In the genomic region with DNA sequence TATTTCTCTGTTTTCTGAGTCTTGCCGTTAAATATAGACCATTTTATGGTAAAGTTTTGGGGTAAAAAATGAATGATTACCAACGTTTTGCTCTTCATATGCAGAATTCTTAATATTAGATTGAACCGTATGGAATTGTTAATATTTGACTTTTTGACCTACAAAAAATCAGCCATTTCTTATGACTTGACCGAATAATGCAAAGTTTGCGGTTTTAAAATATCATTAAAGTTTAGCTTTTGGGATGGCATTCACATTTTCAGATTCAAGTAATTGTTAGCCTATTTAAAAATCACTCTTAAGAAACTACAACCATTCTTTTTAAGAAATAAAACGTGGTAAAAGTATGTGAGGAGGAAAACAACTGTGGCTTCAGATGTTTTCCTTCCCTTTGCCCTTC, we compare ENCODE assay signal across 32 cellular contexts.
"Had no signal": no experiment of that assay in that cellular context is flagged by ENCODE, and none has a peak within 500 bp of the region (broad histone marks: within the 10 kb centered on the region; RNA-seq: fewer than 3 reads in every experiment).

No MANE protein-coding gene starts in this region.

- H3K4me1 ChIP-seq: ascending aorta, breast epithelium, colonic mucosa had no signal

- H3K27ac Mint-ChIP-seq: activated B cell treated with CpG ODN at 0.5 μM for 24 hours; activated CD4-positive, alpha-beta T cell treated with anti-CD3 and anti-CD28 coated beads, Interleukin-2, amount 10 ng/mL, durations not matched to agents 24 days and 14 days; activated CD8-positive, alpha-beta T cell treated with anti-CD3 and anti-CD28 coated beads for 36 hours; activated naive CD4-positive, alpha-beta T cell treated with anti-CD3 and anti-CD28 coated beads, Interleukin-2, amount 50 U/mL, for 72 hours; activated naive CD8-positive, alpha-beta T cell treated with anti-CD3 and anti-CD28 coated beads, Interleukin-2, amount 10 ng/mL, durations not matched to agents 7 days and 5 days; activated T-helper 17 cell treated with anti-CD3 and anti-CD28 coated beads, Interleukin-2, amount 50 U/mL, for 72 hours; brain; T-helper 2 cell treated with Interferon-gamma antibody and Interleukin-4, amounts not matched to agents 5 μg/mL and 100 μg/mL, for 36 hours had no signal

- H3K27me3 Mint-ChIP-seq: activated B cell treated with CpG ODN at 0.5 μM for 24 hours; activated CD4-positive, alpha-beta T cell treated with anti-CD3 and anti-CD28 coated beads, Interleukin-2, amount 10 ng/mL, durations not matched to agents 24 days and 14 days; activated CD8-positive, alpha-beta T cell treated with anti-CD3 and anti-CD28 coated beads for 36 hours; activated naive CD8-positive, alpha-beta T cell treated with anti-CD3 and anti-CD28 coated beads, Interleukin-2, amount 10 ng/mL, durations not matched to agents 7 days and 5 days; activated T-helper 17 cell treated with anti-CD3 and anti-CD28 coated beads, Interleukin-2, amount 50 U/mL, for 72 hours; brain; T-helper 17 cell had no signal

- FAIRE-seq: endometrium, endothelial cell of umbilical vein had no signal

- H3K9me3 Mint-ChIP-seq: activated B cell treated with CpG ODN at 0.5 μM for 24 hours; activated CD4-positive, alpha-beta T cell treated with anti-CD3 and anti-CD28 coated beads, Interleukin-2, amount 10 ng/mL, durations not matched to agents 24 days and 14 days; activated CD8-positive, alpha-beta T cell treated with anti-CD3 and anti-CD28 coated beads for 36 hours; activated naive CD4-positive, alpha-beta T cell treated with anti-CD3 and anti-CD28 coated beads, Interleukin-2, amount 50 U/mL, for 72 hours; activated naive CD8-positive, alpha-beta T cell treated with anti-CD3 and anti-CD28 coated beads, Interleukin-2, amount 10 ng/mL, durations not matched to agents 7 days and 5 days; activated T-cell treated with anti-CD3 and anti-CD28 coated beads, Interleukin-2, amount 50 U/mL, for 4 hours; activated T-helper 17 cell treated with anti-CD3 and anti-CD28 coated beads, Interleukin-2, amount 50 U/mL, for 72 hours; brain; T-helper 2 cell treated with Interferon-gamma antibody and Interleukin-4, amounts not matched to agents 5 μg/mL and 100 μg/mL, for 36 hours had no signal

- H3K36me3 ChIP-seq: ascending aorta, breast epithelium, cardiac muscle cell, colonic mucosa, gastroesophageal sphincter, WERI-Rb-1 had no signal

- H3K9me3 ChIP-seq: ascending aorta, breast epithelium, colonic mucosa, esophagus squamous epithelium, gastroesophageal sphincter, heart right ventricle had no signal

- H2AFZ ChIP-seq: hepatocyte had no signal

- H3K4me2 ChIP-seq: hepatocyte had no signal

- H3K4me3 ChIP-seq: ascending aorta, breast epithelium, cardiac muscle cell, colonic mucosa, esophagus squamous epithelium, gastroesophageal sphincter, heart right ventricle, hepatocyte had no signal

- H3K27me3 ChIP-seq: ascending aorta, breast epithelium, cardiac muscle cell, colonic mucosa, esophagus squamous epithelium, gastroesophageal sphincter, heart right ventricle, hepatocyte had no signal

- H3K4me3 Mint-ChIP-seq: activated B cell treated with CpG ODN at 0.5 μM for 24 hours; activated CD4-positive, alpha-beta T cell treated with anti-CD3 and anti-CD28 coated beads, Interleukin-2, amount 10 ng/mL, durations not matched to agents 24 days and 14 days; activated CD8-positive, alpha-beta T cell treated with anti-CD3 and anti-CD28 coated beads for 36 hours; activated naive CD8-positive, alpha-beta T cell treated with anti-CD3 and anti-CD28 coated beads, Interleukin-2, amount 10 ng/mL, durations not matched to agents 7 days and 5 days; activated T-cell treated with anti-CD3 and anti-CD28 coated beads, Interleukin-2, amount 50 U/mL, for 4 hours; activated T-helper 17 cell treated with anti-CD3 and anti-CD28 coated beads, Interleukin-2, amount 50 U/mL, for 72 hours; brain; T-helper 17 cell; T-helper 2 cell treated with Interferon-gamma antibody and Interleukin-4, amounts not matched to agents 5 μg/mL and 100 μg/mL, for 36 hours had no signal

- ATAC-seq: activated CD4-positive, CD25-positive, alpha-beta regulatory T cell treated with anti-CD3 and anti-CD28 coated beads, Interleukin-2, amount 50 U/mL, for 24 hours; activated CD8-positive, alpha-beta T cell treated with anti-CD3 and anti-CD28 coated beads for 36 hours; activated naive CD4-positive, alpha-beta T cell treated with anti-CD3 and anti-CD28 coated beads, Interleukin-2, amount 50 U/mL, for 72 hours; activated T-cell treated with anti-CD3 and anti-CD28 coated beads, Interleukin-2, amount 50 U/mL, for 4 hours; activated T-helper 17 cell treated with anti-CD3 and anti-CD28 coated beads, Interleukin-2, amount 50 U/mL, for 72 hours; gastroesophageal sphincter; heart right ventricle; T-helper 17 cell had no signal

- H3K27ac ChIP-seq: ascending aorta, breast epithelium, cardiac muscle cell, colonic mucosa, epithelial cell of prostate, esophagus squamous epithelium, gastroesophageal sphincter, heart right ventricle, hepatocyte, WERI-Rb-1 had no signal

- DNase-seq: activated B cell treated with CpG ODN at 0.5 μM for 24 hours; activated CD4-positive, alpha-beta T cell treated with anti-CD3 and anti-CD28 coated beads, Interleukin-2, amount 10 ng/mL, durations not matched to agents 24 days and 14 days; activated CD8-positive, alpha-beta memory T cell treated with anti-CD3 and anti-CD28 coated beads for 24 hours; activated CD8-positive, alpha-beta T cell treated with anti-CD3 and anti-CD28 coated beads for 36 hours; activated effector memory CD4-positive, alpha-beta T cell treated with Interleukin-2 at 50 U/mL for 16 hours; activated gamma-delta T cell treated with Interleukin-2 at 50 U/mL for 16 hours; activated naive CD4-positive, alpha-beta T cell treated with Interleukin-2 at 50 U/mL for 16 hours; activated naive CD8-positive, alpha-beta T cell treated with anti-CD3 and anti-CD28 coated beads, Interleukin-2, amount 10 ng/mL, durations not matched to agents 7 days and 5 days; activated T-cell treated with anti-CD3 and anti-CD28 coated beads, Interleukin-2, amount 50 U/mL, for 4 hours; central memory CD4-positive, alpha-beta T cell; cerebellar nuclear complex; colonic mucosa; effector CD8-positive, alpha-beta T cell; esophagus squamous epithelium; foreskin melanocyte; heart right ventricle; T-helper 17 cell; T1000; WERI-Rb-1 had no signal
